Comparison of ENCODE assay signal across 8 cellular contexts in genomic region chr16:71808593-71809449, GRCh38. TPM values are rescaled to one million over a fixed set of nuclear protein-coding genes. Genes with fewer than 3 reads are reported as not detected.
A peak's percentile ranks its signal among the peaks of the same experiment; 100 is the strongest.
DNase-seq lines count a peak whose midpoint lies in the region; ATAC-seq and TF ChIP-seq lines count a peak whose summit lies in the region.

TSS of gene AP1G1 (minus strand) at chr16:71808834. CDS start at chr16:71789479, 19,355 bp downstream.

- no peaks in the 10 kb centered on the region for H3K9me3 ChIP-seq in SK-N-SH

- H3K4me3 ChIP-seq in SK-N-SH (ENCODE audit: low read depth in 2 of 2, low read length in 1 of 2): peak within 1 kb of the TSS; percentile 73 to 94

- peak within 1 kb of the TSS; percentile 95 for H2AFZ ChIP-seq in SK-N-SH (ENCODE audit: low read depth)

- peaks cover 5 to 9% of the 10 kb centered on the region in 2 experiments; a peak in 2 of 4 replicates for H3K4me1 ChIP-seq in SK-N-SH (ENCODE audit: control insufficient read depth in 1 of 2, insufficient read depth in 2 of 2, low read depth in 1 of 2, low read length in 1 of 2)

- TF ChIP-seq EP300 in SK-N-SH (IDR thresholded peaks at IDR 0.05; ENCODE audit: borderline replicate concordance in 1 of 2, low read depth in 1 of 2, low read length in 1 of 2): no peak

- H3F3A ChIP-seq in SK-N-SH (replicated peaks; ENCODE audit: insufficient read depth): no peaks in the 10 kb centered on the region

- H3K27me3 ChIP-seq in SK-N-SH (ENCODE audit: insufficient read depth): no peaks in the 10 kb centered on the region

- peaks cover 0 to 10% of the 10 kb centered on the region in 2 experiments for H3K36me3 ChIP-seq in SK-N-SH (replicated peaks in 1 of 2; ENCODE audit: control insufficient read depth in 1 of 2, insufficient read depth in 2 of 2, low read length in 1 of 2)

- 2% methylated on average over 34 of the region's 54 CpGs for WGBS in SK-N-SH (ENCODE audit: low lambda C conversion rate)

- no peak for TF ChIP-seq CTCF in GM10248 (IDR thresholded peaks at IDR 0.05; ENCODE audit: control extremely low read depth, extremely low read depth, low read depth, missing control alignments)
- TF ChIP-seq CTCF in SK-N-SH (IDR thresholded peaks at IDR 0.05): no peak

- H4K20me1 ChIP-seq in SK-N-SH (ENCODE audit: insufficient read depth): peaks cover 20% of the 10 kb centered on the region; the same call in 1 of the 2 replicates

- peak; percentile 94 for DNase-seq in GM10248 (ENCODE audit: extremely low spot score)
- DNase-seq in NCI-H1092 (lab: John Stamatoyannopoulos, UW): peak; percentile 94
- DNase-seq in SK-N-SH: peak; percentile 96
- DNase-seq in activated naive CD4-positive, alpha-beta T cell treated with anti-CD3 and anti-CD28 coated beads, Interleukin-2, amount 50 U/mL, for 16 hours: peak; percentile 93
- DNase-seq in globus pallidus (ENCODE audit: low spot score): peak; percentile 95
- peak in 55 of 56 donors; percentile 54 to 96 (median 91) for DNase-seq in nucleus accumbens (lab: John Stamatoyannopoulos, UW)
- DNase-seq in superior temporal gyrus (ENCODE audit: extremely low spot score): peak; percentile 98

- ATAC-seq in HG02610 (IDR thresholded peaks at IDR 0.05; ENCODE audit: unreplicated experiment): peak; percentile 79

- CTCF ChIA-PET in GM10248 (lab: Yijun Ruan, JAX): interaction anchor here (1.1 to 2.3 kb wide), 5 partner anchors 19 to 121 kb away, joined by 3 to 12 read pairs (median 3); partner anchors contain the start of gene ZNF821
- CTCF ChIA-PET in SK-N-SH (lab: Yijun Ruan, JAX): interaction anchor here (0.7 to 1.5 kb wide), 5 partner anchors 18 to 606 kb away, joined by 3 to 6 read pairs (median 3); no protein-coding TSS in a partner anchor

- POLR2A ChIA-PET in GM10248 (lab: Yijun Ruan, JAX) (interaction anchor here (0.6 to 2.0 kb wide), 10 partner anchors 9 to 130 kb away, joined by 3 to 7 read pairs (median 3); no protein-coding TSS in a partner anchor), SK-N-SH (lab: Yijun Ruan, JAX) (interaction anchor here (0.7 to 1.2 kb wide), 3 partner anchors 37 to 153 kb away, joined by 3 to 6 read pairs (median 3); partner anchors contain the start of gene ATXN1L)

- H3K27ac ChIP-seq in SK-N-SH (ENCODE audit: low read depth in 2 of 2, low read length in 1 of 2): peak within 1 kb of the TSS; percentile 94 to 97

- peak within 1 kb of the TSS; percentile 79 for H3K4me2 ChIP-seq in SK-N-SH

- TF ChIP-seq RAD21 in SK-N-SH (IDR thresholded peaks at IDR 0.05; ENCODE audit: low read length): no peak

- H3K9ac ChIP-seq in SK-N-SH: peak within 1 kb of the TSS; percentile 94

- peaks cover 48% of the 10 kb centered on the region for H3K79me2 ChIP-seq in SK-N-SH (ENCODE audit: insufficient read depth)

- H3K9me2 ChIP-seq in SK-N-SH: no peaks in the 10 kb centered on the region

TF ChIP-seq in SK-N-SH, 30 proteins besides CTCF, POLR2A, EP300 and RAD21:
- TF ChIP-seq TAF1 (IDR thresholded peaks at IDR 0.05; ENCODE audit: borderline replicate concordance, low read depth, low read length) (peak; percentile 92), USF2 (IDR thresholded peaks at IDR 0.05; ENCODE audit: borderline replicate concordance, low read depth, low read length) (no peak), RXRA (IDR thresholded peaks at IDR 0.05; ENCODE audit: borderline replicate concordance, low read depth) (no peak), JUND (IDR thresholded peaks at IDR 0.05) (0 out of 2 replicates have a peak, but pooled peaks have one; percentile 6), FOSL2 (IDR thresholded peaks at IDR 0.05; ENCODE audit: borderline replicate concordance, low read depth) (peak; percentile 9; the same call in 1 of the 2 replicates), YY1 (IDR thresholded peaks at IDR 0.05; ENCODE audit: low read depth) (peak; percentile 98), FOXJ3 (CRISPR knock-in tag; IDR thresholded peaks at IDR 0.05) (peak; percentile 54; the same call in 1 of the 2 replicates), RFX5 (IDR thresholded peaks at IDR 0.05; ENCODE audit: low read length) (no peak), RCOR1 (IDR thresholded peaks at IDR 0.05; ENCODE audit: low read length) (no peak), CHD2 (IDR thresholded peaks at IDR 0.05; ENCODE audit: low read length, partially characterized antibody) (peak; percentile 93), GABPA (IDR thresholded peaks at IDR 0.05; ENCODE audit: low read depth) (peak; percentile 56), MAX (IDR thresholded peaks at IDR 0.05; ENCODE audit: low read depth) (peak; percentile 73; the same call in 1 of the 2 replicates), SIN3A (IDR thresholded peaks at IDR 0.05; ENCODE audit: borderline replicate concordance, low read depth, low read length) (no peak; the same call in 1 of the 2 replicates), ELF1 (IDR thresholded peaks at IDR 0.05) (peak; percentile 60; the same call in 1 of the 2 replicates), POLR2AphosphoS5 (IDR thresholded peaks at IDR 0.05; ENCODE audit: low read depth, low read length) (peak; percentile 51; the same call in 1 of the 2 replicates), TCF12 (IDR thresholded peaks at IDR 0.05) (0 out of 2 replicates have a peak, but pooled peaks have one; percentile 2), PBX3 (IDR thresholded peaks at IDR 0.05) (peak; percentile 82), REST (IDR thresholded peaks at IDR 0.05; ENCODE audit: low read depth, low read length) (no peak)
TF ChIP-seq in SK-N-SH: peak in this region for 12.

RNA-seq across cellular contexts. Expression of gene AP1G1, which starts in this region (rescaled TPM):
- 23.8 and 33.8 TPM in 2 replicates for polyA plus RNA-seq in SK-N-SH (2012; rRNA removed)
- polyA plus RNA-seq in SK-N-SH (2012; cell fraction: cytosol; rRNA removed): 18.1 and 19.1 TPM in 2 replicates
- polyA plus RNA-seq in SK-N-SH (2012; cell fraction: nucleus; rRNA removed): 34.5 and 56.0 TPM in 2 replicates

Comparison
In these comparisons a context has a peak if more than half of its experiments do, and no peak if none do; other contexts are left out.
1. Peak in every context shown above with its lines: DNase-seq, ATAC-seq, H3K4me3 ChIP-seq and H3K27ac ChIP-seq.